Comparison of ENCODE assay signal across 15 cellular contexts in genomic region chr1:171600310-171600709, GRCh38. TPM values are rescaled to one million over a fixed set of nuclear protein-coding genes. Genes with fewer than 3 reads are reported as not detected.
DNase-seq lines count a peak whose midpoint lies in the region; ATAC-seq, FAIRE-seq and TF ChIP-seq lines count a peak whose summit lies in the region.
"Not testable (repeated sequence)": the region's sequence is repeated elsewhere in the genome, so short reads cannot be mapped to it uniquely, and the experiment has no call there.
"Had no signal": no experiment of that assay in that cellular context is flagged by ENCODE, and none has a peak within 500 bp of the region (broad histone marks: within the 10 kb centered on the region; RNA-seq: fewer than 3 reads in every experiment).

No MANE protein-coding gene starts in this region.

- not testable (repeated sequence) for H4K8ac ChIP-seq in mesenchymal stem cell (ENCODE audit: low read length)

- not testable (repeated sequence) for H3K14ac ChIP-seq in mesenchymal stem cell (ENCODE audit: low read length in 2 of 2)

- H3K27ac Mint-ChIP-seq in astrocyte (ENCODE audit: unreplicated experiment): peak overlapping the region; percentile 34
- H3K27ac Mint-ChIP-seq in stimulated activated naive B cell treated with anti-CD40 and anti-IgM and Interleukin-4, amounts not matched to agents 10 μg/mL and 1 μg/mL and 100 μg/mL, for 72 hours: peak overlapping the region; percentile 56

- H4K20me1 ChIP-seq in BLaER1 treated with 17β-estradiol and CSF1 and Interleukin-3, amounts not matched to agents 10 nM and 100 nM; astrocyte (ENCODE audit: insufficient read depth, low read length): not testable (repeated sequence)

- not testable (repeated sequence) for H3K4me1 Mint-ChIP-seq in astrocyte (ENCODE audit: low read depth, unreplicated experiment)
- H3K4me1 Mint-ChIP-seq in stimulated activated naive B cell treated with anti-CD40 and anti-IgM and Interleukin-4, amounts not matched to agents 10 μg/mL and 1 μg/mL and 100 μg/mL, for 72 hours: peaks cover 5 to 20% of the 10 kb centered on the region in 2 donors

- H3K27ac ChIP-seq in BLaER1 treated with 17β-estradiol and CSF1 and Interleukin-3, amounts not matched to agents 10 nM and 100 nM: peak overlapping the region in 4 of 11 experiments; percentile 22 to 43 (median 28); a peak in 7 of 22 replicates
- not testable (repeated sequence) for H3K27ac ChIP-seq in astrocyte (ENCODE audit: low read depth, low read length)
- peak overlapping the region; percentile 75 to 87 for H3K27ac ChIP-seq in kidney (ENCODE audit: low read depth in 2 of 2, low read length in 2 of 2)
- H3K27ac ChIP-seq in mesenchymal stem cell (ENCODE audit: low read length, poor library complexity, severe bottlenecking): peak overlapping the region; percentile 51

- not testable (repeated sequence) for H2BK120ac ChIP-seq in mesenchymal stem cell (ENCODE audit: low read depth, low read length)

- H3K18ac ChIP-seq in mesenchymal stem cell (ENCODE audit: low read depth in 1 of 2, low read length in 2 of 2): not testable (repeated sequence)

- H3K4me1 ChIP-seq in BLaER1 treated with 17β-estradiol and CSF1 and Interleukin-3, amounts not matched to agents 10 nM and 100 nM: peaks cover 3 to 37% (median 25%) of the 10 kb centered on the region in 10 experiments; a peak in 18 of 20 replicates
- H3K4me1 ChIP-seq in astrocyte (ENCODE audit: insufficient read depth, low read length); mesenchymal stem cell (ENCODE audit: control insufficient read depth, insufficient read depth, low read depth, low read length): not testable (repeated sequence)
- peaks cover 8 to 18% of the 10 kb centered on the region in 2 donors for H3K4me1 ChIP-seq in kidney (ENCODE audit: control insufficient read depth in 1 of 2, insufficient read depth in 1 of 2, low read depth in 1 of 2, low read length in 2 of 2)

- not testable (repeated sequence) for H3K27me3 Mint-ChIP-seq in astrocyte (ENCODE audit: low read depth, unreplicated experiment); stimulated activated naive B cell treated with anti-CD40 and anti-IgM and Interleukin-4, amounts not matched to agents 10 μg/mL and 1 μg/mL and 100 μg/mL, for 72 hours

- WGBS in mesenchymal stem cell: 95% methylated on average over 1 of the region's 2 CpGs

- H3K4ac ChIP-seq in mesenchymal stem cell (ENCODE audit: low read depth in 1 of 2, low read length in 2 of 2): not testable (repeated sequence)

- not testable (repeated sequence) for DNase-seq in astrocyte (ENCODE audit: low read depth); kidney; mesenchymal stem cell; stimulated activated naive B cell treated with anti-CD40 and anti-IgM and Interleukin-4, amounts not matched to agents 10 μg/mL and 1 μg/mL and 100 μg/mL, for 72 hours

- not testable (repeated sequence) for H3K27me3 ChIP-seq in BLaER1 treated with 17β-estradiol and CSF1 and Interleukin-3, amounts not matched to agents 10 nM and 100 nM; astrocyte (ENCODE audit: insufficient read depth, low read length); mesenchymal stem cell (ENCODE audit: control insufficient read depth in 1 of 2, insufficient read depth in 1 of 2, low read length in 2 of 2)

- H3K36me3 Mint-ChIP-seq in astrocyte (ENCODE audit: low read depth, unreplicated experiment): peaks cover 11% of the 10 kb centered on the region
- H3K36me3 Mint-ChIP-seq in stimulated activated naive B cell treated with anti-CD40 and anti-IgM and Interleukin-4, amounts not matched to agents 10 μg/mL and 1 μg/mL and 100 μg/mL, for 72 hours: peaks cover 19 to 21% of the 10 kb centered on the region in 2 donors

- H2AFZ ChIP-seq in astrocyte (ENCODE audit: low read depth, low read length); mesenchymal stem cell (ENCODE audit: low read depth, low read length): not testable (repeated sequence)

- peak overlapping the region in 8 of 11 experiments; percentile 2 to 29 (median 14); a peak in 6 of 22 replicates for H3K4me2 ChIP-seq in BLaER1 treated with 17β-estradiol and CSF1 and Interleukin-3, amounts not matched to agents 10 nM and 100 nM
- H3K4me2 ChIP-seq in astrocyte (ENCODE audit: low read length); mesenchymal stem cell (ENCODE audit: low read length, poor library complexity, severe bottlenecking): not testable (repeated sequence)

- H3K9me3 ChIP-seq in BLaER1 treated with 17β-estradiol and CSF1 and Interleukin-3, amounts not matched to agents 10 nM and 100 nM (replicated peaks in 1 of 11); astrocyte (ENCODE audit: insufficient read depth, low read depth, low read length); kidney (ENCODE audit: control insufficient read depth in 1 of 2, low read length in 2 of 2); mesenchymal stem cell (ENCODE audit: control insufficient read depth, low read length): not testable (repeated sequence)

- H3K4me3 Mint-ChIP-seq in astrocyte (ENCODE audit: unreplicated experiment); stimulated activated naive B cell treated with anti-CD40 and anti-IgM and Interleukin-4, amounts not matched to agents 10 μg/mL and 1 μg/mL and 100 μg/mL, for 72 hours: not testable (repeated sequence)

- not testable (repeated sequence) for H3K9me3 Mint-ChIP-seq in astrocyte (ENCODE audit: unreplicated experiment); stimulated activated naive B cell treated with anti-CD40 and anti-IgM and Interleukin-4, amounts not matched to agents 10 μg/mL and 1 μg/mL and 100 μg/mL, for 72 hours

- ATAC-seq in GM19395 (IDR thresholded peaks at IDR 0.05; ENCODE audit: unreplicated experiment): peak; percentile 61
- peak; percentile 46 for ATAC-seq in GM21619 (IDR thresholded peaks at IDR 0.05; ENCODE audit: unreplicated experiment)
- ATAC-seq in HG03354 (IDR thresholded peaks at IDR 0.05; ENCODE audit: poor library complexity, severe bottlenecking, unreplicated experiment): peak; percentile 44
- peak; percentile 48 to 52 for ATAC-seq in stimulated activated naive B cell treated with anti-CD40 and anti-IgM and Interleukin-4, amounts not matched to agents 10 μg/mL and 1 μg/mL and 100 μg/mL, for 72 hours (replicated peaks)

- H3K4me3 ChIP-seq in BLaER1 treated with 17β-estradiol and CSF1 and Interleukin-3, amounts not matched to agents 10 nM and 100 nM; astrocyte (ENCODE audit: insufficient read depth, low read depth, low read length); kidney (ENCODE audit: low read length in 2 of 2); mesenchymal stem cell (ENCODE audit: insufficient read depth in 1 of 2, low read depth in 1 of 2, low read length in 2 of 2): not testable (repeated sequence)

- not testable (repeated sequence) for H4K91ac ChIP-seq in mesenchymal stem cell (ENCODE audit: low read length)

- not testable (repeated sequence) for H3K9ac ChIP-seq in BLaER1 treated with 17β-estradiol and CSF1 and Interleukin-3, amounts not matched to agents 10 nM and 100 nM; astrocyte (ENCODE audit: low read length); kidney (ENCODE audit: low read length in 2 of 2); mesenchymal stem cell (ENCODE audit: low read length)

- not testable (repeated sequence) for H3K79me2 ChIP-seq in astrocyte (ENCODE audit: insufficient read depth, low read length)

- H2BK15ac ChIP-seq in mesenchymal stem cell (ENCODE audit: low read depth, poor library complexity, severe bottlenecking): not testable (repeated sequence)

- intact Hi-C loops in kidney (cut with DNase I): not testable (repeated sequence)

- not testable (repeated sequence) for H2BK5ac ChIP-seq in mesenchymal stem cell (ENCODE audit: low read depth, low read length, poor library complexity, severe bottlenecking)

- H3K36me3 ChIP-seq in BLaER1 treated with 17β-estradiol and CSF1 and Interleukin-3, amounts not matched to agents 10 nM and 100 nM: peaks cover 7 to 29% (median 19%) of the 10 kb centered on the region in 11 experiments; a peak in 17 of 22 replicates
- H3K36me3 ChIP-seq in astrocyte (ENCODE audit: insufficient read depth, low read length); kidney (ENCODE audit: control insufficient read depth in 1 of 2, insufficient read depth in 2 of 2, low read length in 2 of 2): not testable (repeated sequence)
- H3K36me3 ChIP-seq in mesenchymal stem cell (ENCODE audit: control insufficient read depth in 1 of 2, insufficient read depth in 2 of 2, low read depth in 1 of 2, low read length in 2 of 2): peaks cover 0 to 12% of the 10 kb centered on the region in 2 experiments

- not testable (repeated sequence) for H2BK12ac ChIP-seq in mesenchymal stem cell (ENCODE audit: low read length in 2 of 2)

- not testable (repeated sequence) for TF ChIP-seq CTCF in astrocyte (IDR thresholded peaks at IDR 0.05; ENCODE audit: insufficient read depth, low read depth, low read length); kidney (IDR thresholded peaks at IDR 0.05; ENCODE audit: borderline replicate concordance, extremely low read depth, insufficient read depth)

- not testable (repeated sequence) for H3K23ac ChIP-seq in mesenchymal stem cell (ENCODE audit: low read length in 2 of 2)

- not testable (repeated sequence) for H3K79me1 ChIP-seq in mesenchymal stem cell (replicated peaks; ENCODE audit: low read length, poor library complexity, severe bottlenecking)

- FAIRE-seq in astrocyte (lab: Jason Lieb, UNC); kidney (lab: Jason Lieb, UNC): not testable (repeated sequence)

- H2AK5ac ChIP-seq in mesenchymal stem cell (ENCODE audit: low read length, severe bottlenecking): not testable (repeated sequence)

RNA-seq across cellular contexts. Expression of gene MYOCOS, which starts 21.7 kb away (rescaled TPM):
- total RNA-seq in astrocyte (not detected in 2 replicates), kidney (0.54 TPM)
- polyA plus RNA-seq in kidney (ENCODE audit: insufficient read depth, low read depth, low replicate concordance): 0.54 TPM
- polyA plus RNA-seq in mesenchymal stem cell (2013, experiment 1 of 2): not detected
- not detected for polyA plus RNA-seq in mesenchymal stem cell (2013, experiment 2 of 2)
- total RNA-seq: CD8-positive, alpha-beta memory T cell; HT-29; IMR-90 had no signal
- polyA plus RNA-seq: BJ; CD8-positive, alpha-beta memory T cell; IMR-90 had no signal

RNA-seq across cellular contexts. Expression of gene MYOC, which starts 52.2 kb away (rescaled TPM):
- total RNA-seq in astrocyte (not detected in 2 replicates), kidney (0.66 TPM)
- polyA plus RNA-seq in kidney (ENCODE audit: insufficient read depth, low read depth, low replicate concordance): not detected
- polyA plus RNA-seq in mesenchymal stem cell (2013, experiment 1 of 2): not detected
- polyA plus RNA-seq in mesenchymal stem cell (2013, experiment 2 of 2): not detected
- total RNA-seq: A673; Caco-2; CD8-positive, alpha-beta memory T cell; H9; HT-29; IMR-90 had no signal
- polyA plus RNA-seq: CD8-positive, alpha-beta memory T cell; IMR-90 had no signal
